In the genomic region with DNA sequence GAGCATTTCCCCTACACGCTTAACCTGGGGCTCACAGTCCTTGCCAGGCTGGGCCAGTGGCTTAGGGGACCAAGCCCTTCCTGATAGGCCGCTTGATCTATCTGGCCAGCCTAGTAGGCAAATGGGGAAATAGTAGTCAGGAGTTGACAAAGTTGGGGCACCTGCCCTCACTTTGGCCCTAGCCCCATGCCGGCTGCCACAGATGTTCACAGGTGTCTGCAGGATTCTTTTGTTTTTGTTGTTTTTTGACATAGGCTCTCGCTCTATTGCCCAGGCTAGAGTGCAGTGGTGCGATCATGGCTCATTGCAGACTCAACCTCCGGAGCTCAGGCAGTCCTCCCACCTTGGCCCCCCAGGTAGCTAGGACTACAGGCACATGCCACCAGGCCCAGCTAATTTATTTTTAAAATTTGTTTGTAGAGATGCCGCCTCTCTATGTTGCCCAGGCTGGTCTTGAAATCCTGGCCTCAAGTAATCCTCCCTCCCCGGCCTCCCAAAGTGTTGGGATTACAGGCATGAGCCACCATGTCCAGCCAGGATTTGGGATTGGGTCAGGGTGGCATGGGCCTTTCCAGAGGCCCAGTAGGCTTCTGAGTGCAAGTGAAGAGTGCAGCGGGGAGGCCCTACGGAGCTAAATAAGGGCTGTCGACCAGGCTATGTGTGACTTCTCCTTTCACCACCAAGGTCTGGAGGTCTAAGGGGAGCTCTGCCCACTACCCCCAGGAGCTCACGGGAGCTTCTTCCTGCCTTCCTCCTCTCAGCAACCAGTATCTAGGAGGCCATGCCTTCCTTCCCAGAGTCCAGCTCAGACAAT, we compare ENCODE assay signal across 10 cellular contexts. TPM values are rescaled to one million over a fixed set of nuclear protein-coding genes. Genes with fewer than 3 reads are reported as not detected.
A peak's percentile ranks its signal among the peaks of the same experiment; 100 is the strongest.
DNase-seq lines count a peak whose midpoint lies in the region; ATAC-seq and TF ChIP-seq lines count a peak whose summit lies in the region.
"Had no signal": no experiment of that assay in that cellular context is flagged by ENCODE, and none has a peak within 500 bp of the region (broad histone marks: within the 10 kb centered on the region; RNA-seq: fewer than 3 reads in every experiment).

No MANE protein-coding gene starts in this region.

- peaks cover 17% of the 10 kb centered on the region for H3K4me1 ChIP-seq in cardiac muscle cell (ENCODE audit: low read depth)
- peaks cover 29 to 50% (median 35%) of the 10 kb centered on the region in 4 donors for H3K4me1 ChIP-seq in upper lobe of left lung

- no peaks in the 10 kb centered on the region for H3K9me3 Mint-ChIP-seq in immature natural killer cell

- H3K4me1 Mint-ChIP-seq in immature natural killer cell = peaks cover 49 to 58% of the 10 kb centered on the region in 2 donors

- H3K4me3 Mint-ChIP-seq in immature natural killer cell = peak overlapping the region in 3 of 5 donors; percentile 10 to 55 (median 50)

- H3K27ac ChIP-seq in cardiac muscle cell (peak overlapping the region; percentile 75), upper lobe of left lung (peak overlapping the region; percentile 27 to 52 (median 49))

- H3K36me3 Mint-ChIP-seq in immature natural killer cell = no peaks in the 10 kb centered on the region

- ATAC-seq in left cardiac atrium = no peak
- ATAC-seq in upper lobe of left lung (ENCODE audit: low FRiP score in 2 of 2) = no peak
- ATAC-seq in Right ventricle myocardium inferior = no peak
- ATAC-seq in GM21576 (IDR thresholded peaks at IDR 0.05; ENCODE audit: unreplicated experiment) = no peak
- ATAC-seq: left lobe of liver had no signal

- WGBS in upper lobe of left lung, 2 donors = 76 to 92% methylated on average over 7 to 12 of the region's 12 CpGs

- DNase-seq in cardiac muscle cell (ENCODE audit: low read depth in 1 of 2, low spot score in 1 of 2) (no peak), left cardiac atrium (no peak), UCSD-AML1 (lab: John Stamatoyannopoulos, UW; ENCODE audit: unreplicated experiment) (peak; percentile 31), immature natural killer cell (no peak), upper lobe of left lung (no peak), Right ventricle myocardium inferior (ENCODE audit: missing footprints) (no peak), foreskin melanocyte (no peak)
- DNase-seq: effector CD8-positive, alpha-beta T cell had no signal

- H3K27me3 Mint-ChIP-seq in immature natural killer cell (ENCODE audit: low read depth in 3 of 3) = peaks cover 2 to 3% (median 2%) of the 10 kb centered on the region in 3 donors

- TF ChIP-seq CTCF in cardiac muscle cell (IDR thresholded peaks at IDR 0.05; ENCODE audit: low read depth, low read length) (no peak), upper lobe of left lung (IDR thresholded peaks at IDR 0.05) (no peak)

- no peaks in the 10 kb centered on the region for H3K36me3 ChIP-seq in cardiac muscle cell
- H3K36me3 ChIP-seq in upper lobe of left lung = no peaks in the 10 kb centered on the region

- H3K27ac Mint-ChIP-seq in immature natural killer cell = peak overlapping the region in 4 of 6 donors; percentile 9 to 86 (median 24)

- no peak for TF ChIP-seq POLR2A in upper lobe of left lung (IDR thresholded peaks at IDR 0.05)

- H3K4me3 ChIP-seq in cardiac muscle cell (no peak overlapping the region), upper lobe of left lung (no peak overlapping the region)

- H3K9me3 ChIP-seq in cardiac muscle cell (ENCODE audit: low read depth) (no peaks in the 10 kb centered on the region), upper lobe of left lung (no peaks in the 10 kb centered on the region)

- no peak for TF ChIP-seq EP300 in upper lobe of left lung (IDR thresholded peaks at IDR 0.05)

- H3K27me3 ChIP-seq in cardiac muscle cell (no peaks in the 10 kb centered on the region), upper lobe of left lung (no peaks in the 10 kb centered on the region)

- intact Hi-C loops in left cardiac atrium (cut with DNase I) (loop anchor here (5.0 kb wide), 4 partner anchors 33 to 118 kb away; no protein-coding TSS in a partner anchor), Right ventricle myocardium inferior (cut with DNase I) (no loop called here)

RNA-seq across cellular contexts. Expression of a gene that starts 15.5 kb away (rescaled TPM):
- total RNA-seq in cardiac muscle cell (43.3 and 93.0 TPM in 2 replicates), left cardiac atrium (10 to 100 TPM; 41.6 to 58.0 TPM), upper lobe of left lung (100 to 1,000 TPM in 4 of 6 donors, 10 to 100 TPM in 2; 66.6 to 164 (median 126) TPM), Right ventricle myocardium inferior (38.8 TPM)
- polyA plus RNA-seq in cardiac muscle cell (43.7 and 55.9 TPM in 2 replicates), immature natural killer cell (10 to 100 TPM in 2 of 3 donors, 1 to 10 TPM in 1; 5.9 to 29.1 (median 11.5) TPM)
